Comparison of ENCODE assay signal across 1 cellular context in the genomic region with DNA sequence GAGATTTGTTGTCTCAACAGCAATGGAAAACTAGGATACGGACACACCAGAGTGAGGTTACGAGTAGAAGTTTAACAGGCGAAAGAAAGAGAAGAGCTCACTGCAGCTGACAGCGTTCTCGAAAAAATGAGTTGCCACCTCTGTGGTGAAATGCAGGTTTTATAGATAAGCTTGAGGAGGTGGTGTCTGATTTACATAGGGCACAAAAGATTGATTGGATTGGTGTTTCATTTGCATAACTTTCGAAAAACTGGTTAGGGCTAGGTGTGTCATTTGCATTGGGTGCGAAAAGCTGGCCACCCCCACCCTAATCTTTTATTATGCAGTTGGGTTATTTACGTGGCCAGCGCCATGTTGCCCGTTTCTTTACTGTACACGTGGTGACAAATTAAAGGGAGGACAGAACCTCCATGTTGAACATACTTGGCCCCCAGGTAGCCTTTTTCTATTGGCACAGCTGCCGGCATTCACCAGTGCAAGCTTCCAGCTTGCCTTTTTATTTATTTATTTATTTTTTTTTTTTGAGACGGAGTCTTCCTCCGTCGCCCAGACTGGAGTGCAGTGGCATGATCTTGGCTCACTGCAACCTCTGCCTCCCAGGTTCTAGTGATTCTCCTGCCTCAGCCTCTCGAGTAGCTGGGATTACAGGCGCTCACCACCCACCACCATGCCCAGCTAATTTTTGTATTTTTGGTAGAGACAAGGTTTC.
A peak's percentile ranks its signal among the peaks of the same experiment; 100 is the strongest.
TF ChIP-seq lines count a peak whose summit lies in the region.

No MANE protein-coding gene starts in this region.

TF ChIP-seq in K562, 482 proteins besides CTCF, POLR2A, EP300 and RAD21 (continued from another document and continues in another):
- TF ChIP-seq, protein P1, sequence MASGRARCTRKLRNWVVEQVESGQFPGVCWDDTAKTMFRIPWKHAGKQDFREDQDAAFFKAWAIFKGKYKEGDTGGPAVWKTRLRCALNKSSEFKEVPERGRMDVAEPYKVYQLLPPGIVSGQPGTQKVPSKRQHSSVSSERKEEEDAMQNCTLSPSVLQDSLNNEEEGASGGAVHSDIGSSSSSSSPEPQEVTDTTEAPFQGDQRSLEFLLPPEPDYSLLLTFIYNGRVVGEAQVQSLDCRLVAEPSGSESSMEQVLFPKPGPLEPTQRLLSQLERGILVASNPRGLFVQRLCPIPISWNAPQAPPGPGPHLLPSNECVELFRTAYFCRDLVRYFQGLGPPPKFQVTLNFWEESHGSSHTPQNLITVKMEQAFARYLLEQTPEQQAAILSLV (tag; IDR thresholded peaks at IDR 0.05): no peak
- TF ChIP-seq, protein P2, sequence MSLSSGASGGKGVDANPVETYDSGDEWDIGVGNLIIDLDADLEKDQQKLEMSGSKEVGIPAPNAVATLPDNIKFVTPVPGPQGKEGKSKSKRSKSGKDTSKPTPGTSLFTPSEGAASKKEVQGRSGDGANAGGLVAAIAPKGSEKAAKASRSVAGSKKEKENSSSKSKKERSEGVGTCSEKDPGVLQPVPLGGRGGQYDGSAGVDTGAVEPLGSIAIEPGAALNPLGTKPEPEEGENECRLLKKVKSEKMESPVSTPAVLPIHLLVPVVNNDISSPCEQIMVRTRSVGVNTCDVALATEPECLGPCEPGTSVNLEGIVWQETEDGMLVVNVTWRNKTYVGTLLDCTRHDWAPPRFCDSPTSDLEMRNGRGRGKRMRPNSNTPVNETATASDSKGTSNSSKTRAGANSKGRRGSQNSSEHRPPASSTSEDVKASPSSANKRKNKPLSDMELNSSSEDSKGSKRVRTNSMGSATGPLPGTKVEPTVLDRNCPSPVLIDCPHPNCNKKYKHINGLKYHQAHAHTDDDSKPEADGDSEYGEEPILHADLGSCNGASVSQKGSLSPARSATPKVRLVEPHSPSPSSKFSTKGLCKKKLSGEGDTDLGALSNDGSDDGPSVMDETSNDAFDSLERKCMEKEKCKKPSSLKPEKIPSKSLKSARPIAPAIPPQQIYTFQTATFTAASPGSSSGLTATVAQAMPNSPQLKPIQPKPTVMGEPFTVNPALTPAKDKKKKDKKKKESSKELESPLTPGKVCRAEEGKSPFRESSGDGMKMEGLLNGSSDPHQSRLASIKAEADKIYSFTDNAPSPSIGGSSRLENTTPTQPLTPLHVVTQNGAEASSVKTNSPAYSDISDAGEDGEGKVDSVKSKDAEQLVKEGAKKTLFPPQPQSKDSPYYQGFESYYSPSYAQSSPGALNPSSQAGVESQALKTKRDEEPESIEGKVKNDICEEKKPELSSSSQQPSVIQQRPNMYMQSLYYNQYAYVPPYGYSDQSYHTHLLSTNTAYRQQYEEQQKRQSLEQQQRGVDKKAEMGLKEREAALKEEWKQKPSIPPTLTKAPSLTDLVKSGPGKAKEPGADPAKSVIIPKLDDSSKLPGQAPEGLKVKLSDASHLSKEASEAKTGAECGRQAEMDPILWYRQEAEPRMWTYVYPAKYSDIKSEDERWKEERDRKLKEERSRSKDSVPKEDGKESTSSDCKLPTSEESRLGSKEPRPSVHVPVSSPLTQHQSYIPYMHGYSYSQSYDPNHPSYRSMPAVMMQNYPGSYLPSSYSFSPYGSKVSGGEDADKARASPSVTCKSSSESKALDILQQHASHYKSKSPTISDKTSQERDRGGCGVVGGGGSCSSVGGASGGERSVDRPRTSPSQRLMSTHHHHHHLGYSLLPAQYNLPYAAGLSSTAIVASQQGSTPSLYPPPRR (CRISPR knock-in tag; IDR thresholded peaks at IDR 0.05; ENCODE audit: borderline replicate concordance): no peak
- no peak for TF ChIP-seq KAT7 (CRISPR knock-in tag; IDR thresholded peaks at IDR 0.05; ENCODE audit: borderline replicate concordance)
- no peak; the same call in 1 of the 2 replicates for TF ChIP-seq HDAC2 (IDR thresholded peaks at IDR 0.05)
- no peak for TF ChIP-seq TRIM24 (IDR thresholded peaks at IDR 0.05)
- no peak for TF ChIP-seq CBX8 (IDR thresholded peaks at IDR 0.05; ENCODE audit: borderline replicate concordance, extremely low read depth, low read depth, low read length, poor library complexity, severe bottlenecking)
- no peak for TF ChIP-seq EZH2 (IDR thresholded peaks at IDR 0.05; ENCODE audit: borderline replicate concordance, low read depth, low read length)
- no peak for TF ChIP-seq ETV1 (tag; conservative IDR thresholded peaks at IDR 0.05; ENCODE audit: low read depth)
- TF ChIP-seq, protein P3, sequence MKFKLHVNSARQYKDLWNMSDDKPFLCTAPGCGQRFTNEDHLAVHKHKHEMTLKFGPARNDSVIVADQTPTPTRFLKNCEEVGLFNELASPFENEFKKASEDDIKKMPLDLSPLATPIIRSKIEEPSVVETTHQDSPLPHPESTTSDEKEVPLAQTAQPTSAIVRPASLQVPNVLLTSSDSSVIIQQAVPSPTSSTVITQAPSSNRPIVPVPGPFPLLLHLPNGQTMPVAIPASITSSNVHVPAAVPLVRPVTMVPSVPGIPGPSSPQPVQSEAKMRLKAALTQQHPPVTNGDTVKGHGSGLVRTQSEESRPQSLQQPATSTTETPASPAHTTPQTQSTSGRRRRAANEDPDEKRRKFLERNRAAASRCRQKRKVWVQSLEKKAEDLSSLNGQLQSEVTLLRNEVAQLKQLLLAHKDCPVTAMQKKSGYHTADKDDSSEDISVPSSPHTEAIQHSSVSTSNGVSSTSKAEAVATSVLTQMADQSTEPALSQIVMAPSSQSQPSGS (CRISPR knock-in tag; IDR thresholded peaks at IDR 0.05): no peak
- TF ChIP-seq, protein P4, sequence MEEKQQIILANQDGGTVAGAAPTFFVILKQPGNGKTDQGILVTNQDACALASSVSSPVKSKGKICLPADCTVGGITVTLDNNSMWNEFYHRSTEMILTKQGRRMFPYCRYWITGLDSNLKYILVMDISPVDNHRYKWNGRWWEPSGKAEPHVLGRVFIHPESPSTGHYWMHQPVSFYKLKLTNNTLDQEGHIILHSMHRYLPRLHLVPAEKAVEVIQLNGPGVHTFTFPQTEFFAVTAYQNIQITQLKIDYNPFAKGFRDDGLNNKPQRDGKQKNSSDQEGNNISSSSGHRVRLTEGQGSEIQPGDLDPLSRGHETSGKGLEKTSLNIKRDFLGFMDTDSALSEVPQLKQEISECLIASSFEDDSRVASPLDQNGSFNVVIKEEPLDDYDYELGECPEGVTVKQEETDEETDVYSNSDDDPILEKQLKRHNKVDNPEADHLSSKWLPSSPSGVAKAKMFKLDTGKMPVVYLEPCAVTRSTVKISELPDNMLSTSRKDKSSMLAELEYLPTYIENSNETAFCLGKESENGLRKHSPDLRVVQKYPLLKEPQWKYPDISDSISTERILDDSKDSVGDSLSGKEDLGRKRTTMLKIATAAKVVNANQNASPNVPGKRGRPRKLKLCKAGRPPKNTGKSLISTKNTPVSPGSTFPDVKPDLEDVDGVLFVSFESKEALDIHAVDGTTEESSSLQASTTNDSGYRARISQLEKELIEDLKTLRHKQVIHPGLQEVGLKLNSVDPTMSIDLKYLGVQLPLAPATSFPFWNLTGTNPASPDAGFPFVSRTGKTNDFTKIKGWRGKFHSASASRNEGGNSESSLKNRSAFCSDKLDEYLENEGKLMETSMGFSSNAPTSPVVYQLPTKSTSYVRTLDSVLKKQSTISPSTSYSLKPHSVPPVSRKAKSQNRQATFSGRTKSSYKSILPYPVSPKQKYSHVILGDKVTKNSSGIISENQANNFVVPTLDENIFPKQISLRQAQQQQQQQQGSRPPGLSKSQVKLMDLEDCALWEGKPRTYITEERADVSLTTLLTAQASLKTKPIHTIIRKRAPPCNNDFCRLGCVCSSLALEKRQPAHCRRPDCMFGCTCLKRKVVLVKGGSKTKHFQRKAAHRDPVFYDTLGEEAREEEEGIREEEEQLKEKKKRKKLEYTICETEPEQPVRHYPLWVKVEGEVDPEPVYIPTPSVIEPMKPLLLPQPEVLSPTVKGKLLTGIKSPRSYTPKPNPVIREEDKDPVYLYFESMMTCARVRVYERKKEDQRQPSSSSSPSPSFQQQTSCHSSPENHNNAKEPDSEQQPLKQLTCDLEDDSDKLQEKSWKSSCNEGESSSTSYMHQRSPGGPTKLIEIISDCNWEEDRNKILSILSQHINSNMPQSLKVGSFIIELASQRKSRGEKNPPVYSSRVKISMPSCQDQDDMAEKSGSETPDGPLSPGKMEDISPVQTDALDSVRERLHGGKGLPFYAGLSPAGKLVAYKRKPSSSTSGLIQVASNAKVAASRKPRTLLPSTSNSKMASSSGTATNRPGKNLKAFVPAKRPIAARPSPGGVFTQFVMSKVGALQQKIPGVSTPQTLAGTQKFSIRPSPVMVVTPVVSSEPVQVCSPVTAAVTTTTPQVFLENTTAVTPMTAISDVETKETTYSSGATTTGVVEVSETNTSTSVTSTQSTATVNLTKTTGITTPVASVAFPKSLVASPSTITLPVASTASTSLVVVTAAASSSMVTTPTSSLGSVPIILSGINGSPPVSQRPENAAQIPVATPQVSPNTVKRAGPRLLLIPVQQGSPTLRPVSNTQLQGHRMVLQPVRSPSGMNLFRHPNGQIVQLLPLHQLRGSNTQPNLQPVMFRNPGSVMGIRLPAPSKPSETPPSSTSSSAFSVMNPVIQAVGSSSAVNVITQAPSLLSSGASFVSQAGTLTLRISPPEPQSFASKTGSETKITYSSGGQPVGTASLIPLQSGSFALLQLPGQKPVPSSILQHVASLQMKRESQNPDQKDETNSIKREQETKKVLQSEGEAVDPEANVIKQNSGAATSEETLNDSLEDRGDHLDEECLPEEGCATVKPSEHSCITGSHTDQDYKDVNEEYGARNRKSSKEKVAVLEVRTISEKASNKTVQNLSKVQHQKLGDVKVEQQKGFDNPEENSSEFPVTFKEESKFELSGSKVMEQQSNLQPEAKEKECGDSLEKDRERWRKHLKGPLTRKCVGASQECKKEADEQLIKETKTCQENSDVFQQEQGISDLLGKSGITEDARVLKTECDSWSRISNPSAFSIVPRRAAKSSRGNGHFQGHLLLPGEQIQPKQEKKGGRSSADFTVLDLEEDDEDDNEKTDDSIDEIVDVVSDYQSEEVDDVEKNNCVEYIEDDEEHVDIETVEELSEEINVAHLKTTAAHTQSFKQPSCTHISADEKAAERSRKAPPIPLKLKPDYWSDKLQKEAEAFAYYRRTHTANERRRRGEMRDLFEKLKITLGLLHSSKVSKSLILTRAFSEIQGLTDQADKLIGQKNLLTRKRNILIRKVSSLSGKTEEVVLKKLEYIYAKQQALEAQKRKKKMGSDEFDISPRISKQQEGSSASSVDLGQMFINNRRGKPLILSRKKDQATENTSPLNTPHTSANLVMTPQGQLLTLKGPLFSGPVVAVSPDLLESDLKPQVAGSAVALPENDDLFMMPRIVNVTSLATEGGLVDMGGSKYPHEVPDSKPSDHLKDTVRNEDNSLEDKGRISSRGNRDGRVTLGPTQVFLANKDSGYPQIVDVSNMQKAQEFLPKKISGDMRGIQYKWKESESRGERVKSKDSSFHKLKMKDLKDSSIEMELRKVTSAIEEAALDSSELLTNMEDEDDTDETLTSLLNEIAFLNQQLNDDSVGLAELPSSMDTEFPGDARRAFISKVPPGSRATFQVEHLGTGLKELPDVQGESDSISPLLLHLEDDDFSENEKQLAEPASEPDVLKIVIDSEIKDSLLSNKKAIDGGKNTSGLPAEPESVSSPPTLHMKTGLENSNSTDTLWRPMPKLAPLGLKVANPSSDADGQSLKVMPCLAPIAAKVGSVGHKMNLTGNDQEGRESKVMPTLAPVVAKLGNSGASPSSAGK (IDR thresholded peaks at IDR 0.05): peak; percentile 30
- peak in 1 of 2 experiments; percentile 65; a peak in 1 of 4 replicates for TF ChIP-seq CSDE1 (IDR thresholded peaks at IDR 0.05)
- no peak for TF ChIP-seq NCOA6 (IDR thresholded peaks at IDR 0.05)
- TF ChIP-seq ZNF76 (CRISPR knock-in tag; IDR thresholded peaks at IDR 0.05; ENCODE audit: borderline replicate concordance): no peak
- peak; percentile 85; the same call in 1 of the 2 replicates for TF ChIP-seq POLR2AphosphoS2 (IDR thresholded peaks at IDR 0.05; ENCODE audit: low read length)
